5 cellular contexts compared by ENCODE assay signal in the genomic region with DNA sequence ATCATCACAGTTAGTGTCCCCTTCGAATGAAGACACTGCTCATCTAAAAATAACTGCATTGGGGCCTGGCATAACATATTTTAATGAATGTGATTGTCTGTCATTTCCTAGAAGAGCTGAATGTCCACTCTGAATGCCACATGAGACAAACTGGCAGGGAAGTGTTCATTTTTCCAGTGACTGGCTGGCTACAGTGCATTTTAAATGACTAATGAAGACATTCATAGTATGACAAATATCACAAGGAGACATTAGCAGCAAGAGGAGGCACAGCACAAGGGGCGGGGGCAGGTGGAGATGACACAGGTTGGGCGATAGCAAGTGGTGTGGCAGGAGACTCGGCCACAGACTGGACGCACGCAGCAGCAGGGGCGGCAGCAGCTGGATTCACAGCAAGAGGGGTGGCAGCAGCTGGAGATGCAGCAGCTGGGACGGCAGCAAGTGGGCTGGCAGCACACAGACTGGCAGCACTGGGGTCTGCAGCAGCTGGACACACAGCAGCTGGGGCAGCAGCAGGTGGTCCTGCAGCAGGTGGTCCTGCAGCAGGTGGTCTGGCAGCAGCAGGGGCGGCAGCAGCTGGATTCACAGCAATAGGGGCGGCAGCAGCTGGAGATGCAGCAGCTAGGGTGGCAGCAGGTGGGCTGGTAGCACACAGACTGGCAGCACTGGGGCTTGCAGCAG. TPM values are rescaled to one million over a fixed set of nuclear protein-coding genes. Genes with fewer than 3 reads are reported as not detected.
"Had no signal": no experiment of that assay in that cellular context is flagged by ENCODE, and none has a peak within 500 bp of the region (broad histone marks: within the 10 kb centered on the region; RNA-seq: fewer than 3 reads in every experiment).

No MANE protein-coding gene starts in this region.

RNA-seq across cellular contexts. Expression of gene KRTAP4-5, which starts 0.5 kb away (rescaled TPM):
- total RNA-seq: HT1080, K562, MCF 10A, NCI-H460 had no signal
- polyA plus RNA-seq: IgD-negative memory B cell, K562 had no signal

RNA-seq across cellular contexts. Expression of gene KRTAP4-6, which starts 8.8 kb away (rescaled TPM):
- total RNA-seq: HT1080, K562, MCF 10A, NCI-H460 had no signal
- polyA plus RNA-seq: IgD-negative memory B cell, K562 had no signal

RNA-seq across cellular contexts. Expression of gene KRTAP4-4, which starts 11.4 kb away (rescaled TPM):
- total RNA-seq: HT1080, K562, MCF 10A, NCI-H460 had no signal
- polyA plus RNA-seq: IgD-negative memory B cell, K562 had no signal

RNA-seq across cellular contexts. Expression of gene KRTAP4-3, which starts 18.9 kb away (rescaled TPM):
- total RNA-seq: HT1080, K562, MCF 10A, NCI-H460 had no signal
- polyA plus RNA-seq: IgD-negative memory B cell, K562 had no signal

RNA-seq across cellular contexts. Expression of gene KRTAP4-12, which starts 25.1 kb away (rescaled TPM):
- total RNA-seq: HT1080, K562, MCF 10A, NCI-H460 had no signal
- polyA plus RNA-seq: IgD-negative memory B cell, K562 had no signal
